Comparison of ENCODE assay signal across 14 cellular contexts in genomic region chr19:50565984-50566903, GRCh38. TPM values are rescaled to one million over a fixed set of nuclear protein-coding genes. Genes with fewer than 3 reads are reported as not detected.
DNase-seq lines count a peak whose midpoint lies in the region; ATAC-seq and TF ChIP-seq lines count a peak whose summit lies in the region.
"Had no signal": no experiment of that assay in that cellular context is flagged by ENCODE, and none has a peak within 500 bp of the region (broad histone marks: within the 10 kb centered on the region; RNA-seq: fewer than 3 reads in every experiment).

No MANE protein-coding gene starts in this region.

- ATAC-seq in activated naive CD8-positive, alpha-beta T cell treated with anti-CD3 and anti-CD28 coated beads, Interleukin-2, amount 50 U/mL, for 24 hours = peak; percentile 15
- ATAC-seq in GM18861 (IDR thresholded peaks at IDR 0.05; ENCODE audit: unreplicated experiment) = no peak
- ATAC-seq: HCT116 had no signal

- peak overlapping the region; percentile 52 for H3K4me3 Mint-ChIP-seq in activated naive CD4-positive, alpha-beta T cell treated with anti-CD3 and anti-CD28 coated beads for 36 hours
- H3K4me3 Mint-ChIP-seq in activated naive CD4-positive, alpha-beta T cell treated with anti-CD3 and anti-CD28 coated beads, Interleukin-2, amount 10 ng/mL, durations not matched to agents 7 days and 5 days = no peak overlapping the region
- no peak overlapping the region for H3K4me3 Mint-ChIP-seq in activated naive CD8-positive, alpha-beta T cell treated with anti-CD3 and anti-CD28 coated beads, Interleukin-2, amount 50 U/mL, for 24 hours
- H3K4me3 Mint-ChIP-seq in type B pancreatic cell (peak overlapping the region; percentile 69), immature natural killer cell (no peak overlapping the region)

- no peak for TF ChIP-seq POLR2A in Peyer's patch (IDR thresholded peaks at IDR 0.05)

- no peaks in the 10 kb centered on the region for H3K36me3 Mint-ChIP-seq in activated naive CD4-positive, alpha-beta T cell treated with anti-CD3 and anti-CD28 coated beads for 36 hours (ENCODE audit: low read depth)
- no peaks in the 10 kb centered on the region for H3K36me3 Mint-ChIP-seq in activated naive CD4-positive, alpha-beta T cell treated with anti-CD3 and anti-CD28 coated beads, Interleukin-2, amount 10 ng/mL, durations not matched to agents 7 days and 5 days
- no peaks in the 10 kb centered on the region for H3K36me3 Mint-ChIP-seq in activated naive CD8-positive, alpha-beta T cell treated with anti-CD3 and anti-CD28 coated beads, Interleukin-2, amount 50 U/mL, for 24 hours (ENCODE audit: low read depth)
- H3K36me3 Mint-ChIP-seq in type B pancreatic cell (peaks cover 4% of the 10 kb centered on the region), immature natural killer cell (no peaks in the 10 kb centered on the region)

- DNase-seq in activated naive CD4-positive, alpha-beta T cell treated with anti-CD3 and anti-CD28 coated beads for 36 hours = peak; percentile 81
- no peak for DNase-seq in activated naive CD4-positive, alpha-beta T cell treated with anti-CD3 and anti-CD28 coated beads, Interleukin-2, amount 10 ng/mL, durations not matched to agents 7 days and 5 days
- peak; percentile 61 for DNase-seq in activated naive CD8-positive, alpha-beta T cell treated with anti-CD3 and anti-CD28 coated beads, Interleukin-2, amount 50 U/mL, for 24 hours
- no peak for DNase-seq in type B pancreatic cell (ENCODE audit: extremely low spot score, unreplicated experiment)
- DNase-seq in immature natural killer cell = no peak
- no peak for DNase-seq in Peyer's patch
- DNase-seq: NCI-H1436, PC-9, WERI-Rb-1 had no signal

- TF ChIP-seq CTCF in type B pancreatic cell (conservative IDR thresholded peaks at IDR 0.05) = no peak
- no peak for TF ChIP-seq CTCF in Peyer's patch (IDR thresholded peaks at IDR 0.05)

- peak overlapping the region; percentile 16 for H3K4me3 ChIP-seq in mesodermal cell (ENCODE audit: extremely low read depth, insufficient read depth, low read length, poor library complexity, severe bottlenecking)
- no peak overlapping the region for H3K4me3 ChIP-seq in Peyer's patch
- H3K4me3 ChIP-seq: PC-9 had no signal

- intact Hi-C loops in activated naive CD4-positive, alpha-beta T cell treated with anti-CD3 and anti-CD28 coated beads for 36 hours (cut with micrococcal nuclease) = no loop called here

- H3K4me1 ChIP-seq in mesodermal cell (ENCODE audit: control insufficient read depth, insufficient read depth, low read length, poor library complexity, severe bottlenecking) (peaks cover 3% of the 10 kb centered on the region), Peyer's patch (peaks cover 0 to 7% (median 0%) of the 10 kb centered on the region in 4 donors)

- H3K9me3 ChIP-seq in mesodermal cell (ENCODE audit: control insufficient read depth, low read length) = peaks cover 4% of the 10 kb centered on the region
- no peaks in the 10 kb centered on the region for H3K9me3 ChIP-seq in Peyer's patch

- H3K27me3 Mint-ChIP-seq in activated naive CD4-positive, alpha-beta T cell treated with anti-CD3 and anti-CD28 coated beads for 36 hours (ENCODE audit: low read depth) = peaks cover 55% of the 10 kb centered on the region
- H3K27me3 Mint-ChIP-seq in activated naive CD4-positive, alpha-beta T cell treated with anti-CD3 and anti-CD28 coated beads, Interleukin-2, amount 10 ng/mL, durations not matched to agents 7 days and 5 days = peaks cover 93% of the 10 kb centered on the region
- H3K27me3 Mint-ChIP-seq in activated naive CD8-positive, alpha-beta T cell treated with anti-CD3 and anti-CD28 coated beads, Interleukin-2, amount 50 U/mL, for 24 hours = peaks cover 64% of the 10 kb centered on the region
- H3K27me3 Mint-ChIP-seq in type B pancreatic cell = peaks cover 56% of the 10 kb centered on the region
- H3K27me3 Mint-ChIP-seq in immature natural killer cell (ENCODE audit: low read depth in 3 of 3) = peaks cover 11 to 30% (median 18%) of the 10 kb centered on the region in 3 donors

- H3K27ac ChIP-seq in mesodermal cell (ENCODE audit: low read depth, low read length, severe bottlenecking) = no peak overlapping the region
- no peak overlapping the region for H3K27ac ChIP-seq in Peyer's patch
- H3K27ac ChIP-seq: HL-60, PC-9, WERI-Rb-1 had no signal

- CTCF ChIA-PET in activated naive CD4-positive, alpha-beta T cell treated with anti-CD3 and anti-CD28 coated beads for 36 hours (lab: Charles Lee) = interaction anchor here (1.3 kb wide), 1 partner anchor 10 kb away, joined by 3 read pairs; no protein-coding TSS in a partner anchor
- CTCF ChIA-PET in activated naive CD4-positive, alpha-beta T cell treated with anti-CD3 and anti-CD28 coated beads, Interleukin-2, amount 10 ng/mL, durations not matched to agents 7 days and 5 days (lab: Charles Lee) = no interaction called here

- H3K4me1 Mint-ChIP-seq in activated naive CD4-positive, alpha-beta T cell treated with anti-CD3 and anti-CD28 coated beads for 36 hours (ENCODE audit: low read depth) = peaks cover 21% of the 10 kb centered on the region
- H3K4me1 Mint-ChIP-seq in activated naive CD4-positive, alpha-beta T cell treated with anti-CD3 and anti-CD28 coated beads, Interleukin-2, amount 10 ng/mL, durations not matched to agents 7 days and 5 days = peaks cover 4% of the 10 kb centered on the region
- peaks cover 19% of the 10 kb centered on the region for H3K4me1 Mint-ChIP-seq in activated naive CD8-positive, alpha-beta T cell treated with anti-CD3 and anti-CD28 coated beads, Interleukin-2, amount 50 U/mL, for 24 hours
- H3K4me1 Mint-ChIP-seq in type B pancreatic cell (ENCODE audit: unreplicated experiment) (peaks cover 10% of the 10 kb centered on the region), immature natural killer cell (peaks cover 0 to 4% of the 10 kb centered on the region in 2 donors)

- no peaks in the 10 kb centered on the region for H3K9me3 Mint-ChIP-seq in activated naive CD4-positive, alpha-beta T cell treated with anti-CD3 and anti-CD28 coated beads for 36 hours
- no peaks in the 10 kb centered on the region for H3K9me3 Mint-ChIP-seq in activated naive CD4-positive, alpha-beta T cell treated with anti-CD3 and anti-CD28 coated beads, Interleukin-2, amount 10 ng/mL, durations not matched to agents 7 days and 5 days
- no peaks in the 10 kb centered on the region for H3K9me3 Mint-ChIP-seq in activated naive CD8-positive, alpha-beta T cell treated with anti-CD3 and anti-CD28 coated beads, Interleukin-2, amount 50 U/mL, for 24 hours
- H3K9me3 Mint-ChIP-seq in type B pancreatic cell (no peaks in the 10 kb centered on the region), immature natural killer cell (no peaks in the 10 kb centered on the region)

- WGBS in mesodermal cell (ENCODE audit: insufficient coverage in 2 of 2), 2 experiments = 17 to 35% methylated on average over 9 to 17 of the region's 36 CpGs

- peaks cover 0 to 26% of the 10 kb centered on the region in 2 donors for H3K27me3 ChIP-seq in Peyer's patch

- H3K36me3 ChIP-seq in mesodermal cell (ENCODE audit: control insufficient read depth, insufficient read depth, low read length) (no peaks in the 10 kb centered on the region), Peyer's patch (no peaks in the 10 kb centered on the region)

- H3K27ac Mint-ChIP-seq in activated naive CD4-positive, alpha-beta T cell treated with anti-CD3 and anti-CD28 coated beads for 36 hours = no peak overlapping the region
- no peak overlapping the region for H3K27ac Mint-ChIP-seq in activated naive CD4-positive, alpha-beta T cell treated with anti-CD3 and anti-CD28 coated beads, Interleukin-2, amount 10 ng/mL, durations not matched to agents 7 days and 5 days
- H3K27ac Mint-ChIP-seq in activated naive CD8-positive, alpha-beta T cell treated with anti-CD3 and anti-CD28 coated beads, Interleukin-2, amount 50 U/mL, for 24 hours = no peak overlapping the region
- H3K27ac Mint-ChIP-seq in type B pancreatic cell (no peak overlapping the region), immature natural killer cell (no peak overlapping the region)

RNA-seq across cellular contexts. Expression of gene LRRC4B, which starts 2.0 kb away (rescaled TPM):
- not detected for total RNA-seq in activated naive CD4-positive, alpha-beta T cell treated with anti-CD3 and anti-CD28 coated beads for 36 hours
- polyA plus RNA-seq in mesodermal cell (2013, experiment 1 of 2) = 35.5 TPM
- 21.6 TPM for polyA plus RNA-seq in mesodermal cell (2013, experiment 2 of 2)
- total RNA-seq in type B pancreatic cell (ENCODE audit: low replicate concordance) (0.38 and 21.7 TPM in 2 replicates), Peyer's patch (1 to 10 TPM in 2 of 4 donors, under 1 TPM in 2; 0.35 to 2.0 (median 1.4) TPM)
- polyA plus RNA-seq in immature natural killer cell = not detected
- total RNA-seq: glomerular endothelial cell, PC-9 had no signal

RNA-seq across cellular contexts. Expression of gene ASPDH, which starts 52.5 kb away (rescaled TPM):
- not detected for total RNA-seq in activated naive CD4-positive, alpha-beta T cell treated with anti-CD3 and anti-CD28 coated beads for 36 hours
- not detected for polyA plus RNA-seq in mesodermal cell (2013, experiment 1 of 2)
- polyA plus RNA-seq in mesodermal cell (2013, experiment 2 of 2) = not detected
- total RNA-seq in type B pancreatic cell (ENCODE audit: low replicate concordance) (not detected in 2 replicates), Peyer's patch (10 to 100 TPM in 1 of 4 donors, 1 to 10 TPM in 2, not detected in 1; 1.6 to 31.9 (median 4.5) TPM)
- not detected for polyA plus RNA-seq in immature natural killer cell
- total RNA-seq: glomerular endothelial cell, PC-9 had no signal

RNA-seq across cellular contexts. Expression of gene JOSD2, which starts 55.3 kb away (rescaled TPM):
- 10 to 100 TPM; 17.2 to 17.9 TPM for total RNA-seq in activated naive CD4-positive, alpha-beta T cell treated with anti-CD3 and anti-CD28 coated beads for 36 hours
- 17.1 TPM for polyA plus RNA-seq in mesodermal cell (2013, experiment 1 of 2)
- polyA plus RNA-seq in mesodermal cell (2013, experiment 2 of 2) = 11.3 TPM
- total RNA-seq in type B pancreatic cell (ENCODE audit: low replicate concordance) (16.2 and 23.2 TPM in 2 replicates), Peyer's patch (10 to 100 TPM; 10.7 to 41.3 (median 26.6) TPM)
- 10 to 100 TPM; 21.4 to 28.2 (median 26.1) TPM for polyA plus RNA-seq in immature natural killer cell

Comparison
In these comparisons a context has a peak if more than half of its experiments do, and no peak if none do; other contexts are left out.
1. DNase-seq: peak in activated naive CD4-positive, alpha-beta T cell treated with anti-CD3 and anti-CD28 coated beads for 36 hours (single experiment) and activated naive CD8-positive, alpha-beta T cell treated with anti-CD3 and anti-CD28 coated beads, Interleukin-2, amount 50 U/mL, for 24 hours (single experiment); none in activated naive CD4-positive, alpha-beta T cell treated with anti-CD3 and anti-CD28 coated beads, Interleukin-2, amount 10 ng/mL, durations not matched to agents 7 days and 5 days (single experiment), type B pancreatic cell (single experiment), immature natural killer cell (0 of 3) and Peyer's patch (0 of 3).
2. H3K4me3 Mint-ChIP-seq: peak in activated naive CD4-positive, alpha-beta T cell treated with anti-CD3 and anti-CD28 coated beads for 36 hours (single experiment) and type B pancreatic cell (single experiment); none in activated naive CD4-positive, alpha-beta T cell treated with anti-CD3 and anti-CD28 coated beads, Interleukin-2, amount 10 ng/mL, durations not matched to agents 7 days and 5 days (single experiment), activated naive CD8-positive, alpha-beta T cell treated with anti-CD3 and anti-CD28 coated beads, Interleukin-2, amount 50 U/mL, for 24 hours (single experiment) and immature natural killer cell (0 of 5).